In genomic region chr13:32142956-32143375, GRCh38 we compare ENCODE assay signal across 1 cellular context.
A peak's percentile ranks its signal among the peaks of the same experiment; 100 is the strongest.
TF ChIP-seq lines count a peak whose summit lies in the region.

No MANE protein-coding gene starts in this region.

TF ChIP-seq in HepG2, 621 proteins besides CTCF, POLR2A, EP300 and RAD21 (continued from another document and continues in another):
- no peak for TF ChIP-seq ZNF549 (CRISPR knock-in tag; IDR thresholded peaks at IDR 0.05)
- no peak for TF ChIP-seq GMEB2 (CRISPR knock-in tag; IDR thresholded peaks at IDR 0.05; ENCODE audit: low read depth)
- no peak for TF ChIP-seq MTF1 (CRISPR knock-in tag; IDR thresholded peaks at IDR 0.05)
- no peak for TF ChIP-seq AGO1 (IDR thresholded peaks at IDR 0.05; ENCODE audit: low read depth, low read length, poor library complexity, severe bottlenecking)
- no peak for TF ChIP-seq ZNF33B (CRISPR knock-in tag; IDR thresholded peaks at IDR 0.05)
- TF ChIP-seq ZBTB20 (CRISPR knock-in tag; IDR thresholded peaks at IDR 0.05; ENCODE audit: borderline replicate concordance, low read depth), result peak; percentile 93; the same call in 1 of the 2 replicates
- TF ChIP-seq ZNF30 (CRISPR knock-in tag; IDR thresholded peaks at IDR 0.05), result no peak
- TF ChIP-seq ADNP (CRISPR knock-in tag; IDR thresholded peaks at IDR 0.05), result no peak
- no peak for TF ChIP-seq ZNF570 (CRISPR knock-in tag; IDR thresholded peaks at IDR 0.05; ENCODE audit: borderline replicate concordance)
- TF ChIP-seq TEAD3 (CRISPR knock-in tag; optimal IDR thresholded peaks at IDR 0.05; ENCODE audit: borderline replicate concordance), result peak; percentile 100
- no peak for TF ChIP-seq ZUFSP (CRISPR knock-in tag; IDR thresholded peaks at IDR 0.05; ENCODE audit: borderline replicate concordance)
- no peak for TF ChIP-seq PCBP1 (IDR thresholded peaks at IDR 0.05; ENCODE audit: borderline replicate concordance, low read depth, low read length)
- TF ChIP-seq ZNF598 (CRISPR knock-in tag; IDR thresholded peaks at IDR 0.05; ENCODE audit: borderline replicate concordance), result no peak
- no peak for TF ChIP-seq ZFP62 (CRISPR knock-in tag; IDR thresholded peaks at IDR 0.05)
- TF ChIP-seq ZNF704 (CRISPR knock-in tag; IDR thresholded peaks at IDR 0.05; ENCODE audit: borderline replicate concordance), result no peak
- no peak for TF ChIP-seq JUNB (CRISPR knock-in tag; IDR thresholded peaks at IDR 0.05; ENCODE audit: borderline replicate concordance)
- no peak for TF ChIP-seq ZBTB1 (CRISPR knock-in tag; IDR thresholded peaks at IDR 0.05; ENCODE audit: borderline replicate concordance)
- no peak for TF ChIP-seq IKZF4 (CRISPR knock-in tag; IDR thresholded peaks at IDR 0.05; ENCODE audit: borderline replicate concordance, low read depth, not compliant biosample characterization)
- TF ChIP-seq PHF20 (CRISPR knock-in tag; IDR thresholded peaks at IDR 0.05), result no peak
- TF ChIP-seq MAZ (IDR thresholded peaks at IDR 0.05; ENCODE audit: borderline replicate concordance, low read depth, low read length), result no peak
- TF ChIP-seq MAZ (CRISPR knock-in tag; IDR thresholded peaks at IDR 0.05; ENCODE audit: low read depth), result no peak
- no peak for TF ChIP-seq SMARCE1 (IDR thresholded peaks at IDR 0.05; ENCODE audit: borderline replicate concordance)
- TF ChIP-seq CAMTA2 (CRISPR knock-in tag; IDR thresholded peaks at IDR 0.05; ENCODE audit: borderline replicate concordance), result no peak
- TF ChIP-seq ZNF567 (CRISPR knock-in tag; IDR thresholded peaks at IDR 0.05; ENCODE audit: borderline replicate concordance), result no peak
- TF ChIP-seq ZNF616 (CRISPR knock-in tag; IDR thresholded peaks at IDR 0.05; ENCODE audit: low read depth), result no peak
- no peak for TF ChIP-seq ZC3H13 (CRISPR knock-in tag; IDR thresholded peaks at IDR 0.05)
- TF ChIP-seq ZNF383 (CRISPR knock-in tag; IDR thresholded peaks at IDR 0.05; ENCODE audit: borderline replicate concordance), result no peak
- no peak for TF ChIP-seq AHR (CRISPR knock-in tag; IDR thresholded peaks at IDR 0.05)
- TF ChIP-seq ZNF382 (CRISPR knock-in tag; IDR thresholded peaks at IDR 0.05; ENCODE audit: borderline replicate concordance), result no peak
- no peak for TF ChIP-seq ZIK1 (CRISPR knock-in tag; IDR thresholded peaks at IDR 0.05; ENCODE audit: borderline replicate concordance, low read depth)
- TF ChIP-seq KAT2B (IDR thresholded peaks at IDR 0.05; ENCODE audit: borderline replicate concordance, low read depth, low read length), result no peak
- TF ChIP-seq GLMP (CRISPR knock-in tag; IDR thresholded peaks at IDR 0.05; ENCODE audit: borderline replicate concordance), result no peak
- no peak for TF ChIP-seq ZNF713 (CRISPR knock-in tag; IDR thresholded peaks at IDR 0.05)
- no peak for TF ChIP-seq POLR2AphosphoS2 (IDR thresholded peaks at IDR 0.05; ENCODE audit: low read depth, low read length)
- peak; percentile 94 for TF ChIP-seq IRF2 (CRISPR knock-in tag; IDR thresholded peaks at IDR 0.05)
- TF ChIP-seq ZSCAN30 (CRISPR knock-in tag; IDR thresholded peaks at IDR 0.05), result no peak
- TF ChIP-seq AKAP8 (CRISPR knock-in tag; IDR thresholded peaks at IDR 0.05), result no peak
- peak; percentile 74; the same call in 1 of the 2 replicates for TF ChIP-seq MIER3 (CRISPR knock-in tag; IDR thresholded peaks at IDR 0.05; ENCODE audit: borderline replicate concordance)
- TF ChIP-seq MIER2 (CRISPR knock-in tag; IDR thresholded peaks at IDR 0.05), result peak; percentile 45; the same call in 1 of the 2 replicates
- peak; percentile 92; the same call in 1 of the 2 replicates for TF ChIP-seq FOXK1 (CRISPR knock-in tag; IDR thresholded peaks at IDR 0.05; ENCODE audit: borderline replicate concordance, low read depth)
- no peak for TF ChIP-seq DR1 (CRISPR knock-in tag; IDR thresholded peaks at IDR 0.05)
- TF ChIP-seq REPIN1 (CRISPR knock-in tag; IDR thresholded peaks at IDR 0.05; ENCODE audit: borderline replicate concordance, low read depth), result peak; percentile 52; the same call in 1 of the 2 replicates
- no peak for TF ChIP-seq ZNF143 (CRISPR knock-in tag; IDR thresholded peaks at IDR 0.05)
- no peak for TF ChIP-seq HDAC6 (IDR thresholded peaks at IDR 0.05; ENCODE audit: low read depth, low read length)
- TF ChIP-seq ZNF547 (CRISPR knock-in tag; IDR thresholded peaks at IDR 0.05), result no peak
- TF ChIP-seq TFAP4 (IDR thresholded peaks at IDR 0.05; ENCODE audit: borderline replicate concordance, low read depth), result peak; percentile 73; the same call in 1 of the 2 replicates
- no peak for TF ChIP-seq U2AF1 (optimal IDR thresholded peaks at IDR 0.05; ENCODE audit: low read depth, low read length)
- peak; percentile 93 for TF ChIP-seq ZNF205 (CRISPR knock-in tag; IDR thresholded peaks at IDR 0.05)
- TF ChIP-seq ZFP41 (CRISPR knock-in tag; IDR thresholded peaks at IDR 0.05; ENCODE audit: borderline replicate concordance), result no peak
- TF ChIP-seq PHF21A (CRISPR knock-in tag; IDR thresholded peaks at IDR 0.05), result peak; percentile 86
- no peak for TF ChIP-seq ZNF274 (CRISPR knock-in tag; IDR thresholded peaks at IDR 0.05)
- TF ChIP-seq RFX1 (IDR thresholded peaks at IDR 0.05), result no peak
- TF ChIP-seq LBX2 (CRISPR knock-in tag; IDR thresholded peaks at IDR 0.05; ENCODE audit: borderline replicate concordance), result no peak
- TF ChIP-seq ZMYM2 (CRISPR knock-in tag; IDR thresholded peaks at IDR 0.05), result peak; percentile 52
- no peak for TF ChIP-seq DDIT3 (CRISPR knock-in tag; IDR thresholded peaks at IDR 0.05)
- 0 out of 2 replicates have a peak, but pooled peaks have one; percentile 42 for TF ChIP-seq ARNT2 (CRISPR knock-in tag; IDR thresholded peaks at IDR 0.05; ENCODE audit: low read depth)
- 0 out of 2 replicates have a peak, but pooled peaks have one; percentile 59 for TF ChIP-seq SIX1 (CRISPR knock-in tag; IDR thresholded peaks at IDR 0.05; ENCODE audit: borderline replicate concordance)
- peak; percentile 61; the same call in 1 of the 2 replicates for TF ChIP-seq ZNF292 (CRISPR knock-in tag; IDR thresholded peaks at IDR 0.05; ENCODE audit: borderline replicate concordance, low read depth)
- TF ChIP-seq U2AF2 (IDR thresholded peaks at IDR 0.05; ENCODE audit: low read depth, low read length), result no peak
- no peak for TF ChIP-seq ZNF777 (CRISPR knock-in tag; IDR thresholded peaks at IDR 0.05)
- TF ChIP-seq CREM (IDR thresholded peaks at IDR 0.05), result peak; percentile 88
- TF ChIP-seq CREM (CRISPR knock-in tag; IDR thresholded peaks at IDR 0.05), result no peak
- peak; percentile 89 for TF ChIP-seq ERF (CRISPR knock-in tag; IDR thresholded peaks at IDR 0.05)
- no peak for TF ChIP-seq ZNF224 (CRISPR knock-in tag; IDR thresholded peaks at IDR 0.05)
- 0 out of 2 replicates have a peak, but pooled peaks have one; percentile 45 for TF ChIP-seq BRCA1 (CRISPR knock-in tag; IDR thresholded peaks at IDR 0.05)
- TF ChIP-seq ZNF678 (CRISPR knock-in tag; IDR thresholded peaks at IDR 0.05), result no peak
- peak; percentile 89 for TF ChIP-seq TARDBP (CRISPR knock-in tag; IDR thresholded peaks at IDR 0.05)
- TF ChIP-seq ZNF160 (CRISPR knock-in tag; IDR thresholded peaks at IDR 0.05), result no peak
- TF ChIP-seq SP2 (CRISPR knock-in tag; IDR thresholded peaks at IDR 0.05), result no peak
- TF ChIP-seq ZNF576 (CRISPR knock-in tag; IDR thresholded peaks at IDR 0.05), result no peak
- TF ChIP-seq ZNF770 (CRISPR knock-in tag; IDR thresholded peaks at IDR 0.05), result peak; percentile 47; the same call in 1 of the 2 replicates
- peak; percentile 90; the same call in 1 of the 2 replicates for TF ChIP-seq KDM3A (CRISPR knock-in tag; IDR thresholded peaks at IDR 0.05; ENCODE audit: low read depth)
- peak; percentile 97 for TF ChIP-seq CEBPB (IDR thresholded peaks at IDR 0.05; ENCODE audit: borderline replicate concordance, low read depth, low read length)
